Comparison of ENCODE assay signal across 21 cellular contexts in genomic region chrX:97310373-97310772, GRCh38.
DNase-seq lines count a peak whose midpoint lies in the region; ATAC-seq and TF ChIP-seq lines count a peak whose summit lies in the region.
"Had no signal": no experiment of that assay in that cellular context is flagged by ENCODE, and none has a peak within 500 bp of the region (broad histone marks: within the 10 kb centered on the region; RNA-seq: fewer than 3 reads in every experiment).

No MANE protein-coding gene starts in this region.

- H3K9me3 ChIP-seq in H9 (ENCODE audit: control insufficient read depth, low read depth, low read length) (no peaks in the 10 kb centered on the region), adipocyte (ENCODE audit: control insufficient read depth, low read length) (peaks cover 4% of the 10 kb centered on the region), trophoblast cell (ENCODE audit: insufficient read depth, low read depth, low read length) (no peaks in the 10 kb centered on the region), uterus (no peaks in the 10 kb centered on the region), gastrocnemius medialis (no peaks in the 10 kb centered on the region)
- H3K9me3 ChIP-seq: BLaER1 treated with 17β-estradiol and CSF1 and Interleukin-3, amounts not matched to agents 10 nM and 100 nM; testis had no signal

- no CpG with 5 or more reads among the region's 8 CpGs for WGBS in H9 (ENCODE audit: extremely low coverage, insufficient read length, low lambda C conversion rate)
- no CpG with 5 or more reads among the region's 8 CpGs for WGBS in trophoblast cell (ENCODE audit: extremely low coverage, insufficient coverage, insufficient read length)

- peak overlapping the region; percentile 75 for H2BK120ac ChIP-seq in H9 (ENCODE audit: low read depth, low read length, poor library complexity, severe bottlenecking)
- H2BK120ac ChIP-seq in trophoblast cell (ENCODE audit: insufficient read depth, low read length, poor library complexity) = peak overlapping the region; percentile 11

- no peaks in the 10 kb centered on the region for H4K20me1 ChIP-seq in H9 (ENCODE audit: control insufficient read depth, insufficient read depth, insufficient read length)
- H4K20me1 ChIP-seq: BLaER1 treated with 17β-estradiol and CSF1 and Interleukin-3, amounts not matched to agents 10 nM and 100 nM had no signal

- H4K8ac ChIP-seq in H9 (replicated peaks; ENCODE audit: insufficient read length, low read depth, low read length) = no peak overlapping the region
- no peak overlapping the region for H4K8ac ChIP-seq in trophoblast cell (ENCODE audit: low read depth, low read length)

- H4K12ac ChIP-seq in trophoblast cell (ENCODE audit: low read depth, low read length) = no peak overlapping the region

- H3K27ac Mint-ChIP-seq in H9 = peak overlapping the region; percentile 93 to 100 (median 98)
- H3K27ac Mint-ChIP-seq: HFFc6 had no signal

- TF ChIP-seq CTCF in H9 (conservative IDR thresholded peaks at IDR 0.05) = no peak
- TF ChIP-seq CTCF in uterus (IDR thresholded peaks at IDR 0.05) = no peak
- TF ChIP-seq CTCF in gastrocnemius medialis (IDR thresholded peaks at IDR 0.05 in 4 of 5, conservative IDR thresholded peaks at IDR 0.05 in 1 of 5) = no peak

- H2BK12ac ChIP-seq in H9 (ENCODE audit: insufficient read length, low read depth, low read length) (no peak overlapping the region), trophoblast cell (ENCODE audit: low read length) (no peak overlapping the region)

- no peak for ATAC-seq in gastrocnemius medialis
- ATAC-seq: GM12878, left lobe of liver had no signal

- H3K4me1 Mint-ChIP-seq in H9 = peaks cover 44 to 49% of the 10 kb centered on the region in 2 experiments
- H3K4me1 Mint-ChIP-seq: naive B cell had no signal

- H3K23me2 ChIP-seq in H9 (ENCODE audit: insufficient read length, low read depth, low read length, poor library complexity, severe bottlenecking) = no peaks in the 10 kb centered on the region

- H3K23ac ChIP-seq in H9 (ENCODE audit: insufficient read length, low read depth, low read length) (no peak overlapping the region), trophoblast cell (ENCODE audit: low read length) (no peak overlapping the region)

- in situ Hi-C loops in gastrocnemius medialis (cut with MboI; ENCODE audit: low sequenced_read_pairs in 4 of 4) = no loop called here

- no peak overlapping the region for H4K91ac ChIP-seq in H9 (ENCODE audit: insufficient read length, low read depth, low read length)
- peak overlapping the region; percentile 11 for H4K91ac ChIP-seq in trophoblast cell (ENCODE audit: low read depth, low read length)

- DNase-seq in H9 (peak; percentile 72), adipocyte (ENCODE audit: low read depth) (peak; percentile 30), iPS DF 4.7 (ENCODE audit: extremely low read depth, low spot score) (peak; percentile 41), trophoblast cell (peak; percentile 80 to 94), NCI-H2171 treated with DMSO at 0.1 percent for 48 hours (lab: John Stamatoyannopoulos, UW) (no peak), uterus (no peak), gastrocnemius medialis (no peak), middle frontal gyrus (ENCODE audit: extremely low spot score, low spot score) (no peak)
- DNase-seq: activated CD4-positive, alpha-beta T cell treated with anti-CD3 and anti-CD28 coated beads, Interleukin-2, amount 50 U/mL, for 48 hours; aorta; DMS79 treated with DMSO at 0.1 percent for 48 hours; dorsolateral prefrontal cortex; HFFc6; Karpas-422; naive B cell; NCI-H2029; SHP77 treated with DMSO at 0.1 percent for 48 hours; testis had no signal

- H3K27me3 Mint-ChIP-seq in H9 (ENCODE audit: low read depth) = no peaks in the 10 kb centered on the region
- H3K27me3 Mint-ChIP-seq: naive B cell had no signal

- TF ChIP-seq POLR2A in uterus (IDR thresholded peaks at IDR 0.05) = no peak
- TF ChIP-seq POLR2A in gastrocnemius medialis (IDR thresholded peaks at IDR 0.05) = no peak

- peaks cover 6 to 37% (median 26%) of the 10 kb centered on the region in 3 experiments; a peak in 6 of 7 replicates for H3K36me3 Mint-ChIP-seq in H9 (ENCODE audit: insufficient read depth in 1 of 3, low read depth in 3 of 3)

- no peaks in the 10 kb centered on the region for H3K36me3 ChIP-seq in adipocyte (ENCODE audit: control insufficient read depth, insufficient read depth, low read length, severe bottlenecking)
- H3K36me3 ChIP-seq in trophoblast cell (ENCODE audit: control insufficient read depth in 1 of 2, insufficient read depth in 2 of 2, low read length in 2 of 2) = no peaks in the 10 kb centered on the region
- no peaks in the 10 kb centered on the region for H3K36me3 ChIP-seq in uterus
- no peaks in the 10 kb centered on the region for H3K36me3 ChIP-seq in gastrocnemius medialis

- peak overlapping the region; percentile 9 for H2BK5ac ChIP-seq in H9 (ENCODE audit: insufficient read length, low read length)
- H2BK5ac ChIP-seq in trophoblast cell (ENCODE audit: low read depth, low read length, poor library complexity) = peak overlapping the region; percentile 27

- peak overlapping the region; percentile 23 for H3T11ph ChIP-seq in H9 (ENCODE audit: low read length)

- H3K79me1 ChIP-seq in H9 (ENCODE audit: insufficient read depth, low read depth, low read length, poor library complexity, severe bottlenecking) = peaks cover 2% of the 10 kb centered on the region
- H3K79me1 ChIP-seq in trophoblast cell (ENCODE audit: low read length) = peaks cover 2% of the 10 kb centered on the region

- peak overlapping the region; percentile 94 for H3K4me2 ChIP-seq in H9 (ENCODE audit: insufficient read depth, insufficient read length, low read length)
- H3K4me2 ChIP-seq in trophoblast cell (ENCODE audit: low read length) = peak overlapping the region; percentile 50
- H3K4me2 ChIP-seq: BLaER1 treated with 17β-estradiol and CSF1 and Interleukin-3, amounts not matched to agents 10 nM and 100 nM had no signal

- H3K14ac ChIP-seq in H9 (ENCODE audit: insufficient read depth, low read length) = peak overlapping the region; percentile 86; the same call in 1 of the 2 replicates
- H3K14ac ChIP-seq in trophoblast cell (ENCODE audit: low read length) = no peak overlapping the region

- H3K9me3 Mint-ChIP-seq in H9 = 0 out of 5 replicates have a peak, but pooled peaks cover 0 to 4% of the 10 kb centered on the region in 2 experiments
- H3K9me3 Mint-ChIP-seq: HFFc6 had no signal

- peaks cover 3% of the 10 kb centered on the region; the same call in 1 of the 2 replicates for H3K4me1 ChIP-seq in H9 (ENCODE audit: insufficient read depth, low read length)
- H3K4me1 ChIP-seq in adipocyte (ENCODE audit: control insufficient read depth, insufficient read depth, low read length) = no peaks in the 10 kb centered on the region
- H3K4me1 ChIP-seq in trophoblast cell (ENCODE audit: control insufficient read depth in 1 of 2, insufficient read depth in 2 of 2, low read length in 2 of 2) = peaks cover 0 to 2% of the 10 kb centered on the region in 2 experiments
- H3K4me1 ChIP-seq in uterus = no peaks in the 10 kb centered on the region
- H3K4me1 ChIP-seq in gastrocnemius medialis = no peaks in the 10 kb centered on the region
- H3K4me1 ChIP-seq: BLaER1 treated with 17β-estradiol and CSF1 and Interleukin-3, amounts not matched to agents 10 nM and 100 nM; testis had no signal

- H2BK20ac ChIP-seq in H9 (ENCODE audit: low read depth, low read length, poor library complexity, severe bottlenecking) = no peak overlapping the region

- H3K79me2 ChIP-seq in H9 (ENCODE audit: insufficient read depth, low read length) = peaks cover 32% of the 10 kb centered on the region; the same call in 1 of the 2 replicates
- no peaks in the 10 kb centered on the region for H3K79me2 ChIP-seq in trophoblast cell (ENCODE audit: control insufficient read depth, insufficient read depth, low read length, poor library complexity)

- H3K4ac ChIP-seq in H9 (ENCODE audit: low read depth, low read length) (no peak overlapping the region; the same call in 1 of the 2 replicates), trophoblast cell (ENCODE audit: low read depth, low read length) (no peak overlapping the region)

- intact Hi-C loops in uterus (cut with DNase I; ENCODE audit: low total_unique reads) (no loop called here), gastrocnemius medialis (cut with DNase I; ENCODE audit: low total_unique reads) (no loop called here)

- H3K27ac ChIP-seq in H9 (ENCODE audit: insufficient read length, low read depth, low read length) (peak overlapping the region; percentile 90), trophoblast cell (ENCODE audit: low read depth, low read length) (peak overlapping the region; percentile 84), uterus (no peak overlapping the region), gastrocnemius medialis (no peak overlapping the region)
- H3K27ac ChIP-seq: BLaER1 treated with 17β-estradiol and CSF1 and Interleukin-3, amounts not matched to agents 10 nM and 100 nM; dorsolateral prefrontal cortex; testis had no signal

- no peak overlapping the region for H2AFZ ChIP-seq in H9 (ENCODE audit: low read length)
- H2AFZ ChIP-seq in trophoblast cell (ENCODE audit: insufficient read depth, low read length, poor library complexity) = no peak overlapping the region

- no peak overlapping the region for H3K4me3 ChIP-seq in adipocyte (ENCODE audit: low read length)
- H3K4me3 ChIP-seq in trophoblast cell (ENCODE audit: low read depth, low read length) = no peak overlapping the region
- H3K4me3 ChIP-seq in uterus = no peak overlapping the region
- H3K4me3 ChIP-seq in gastrocnemius medialis = no peak overlapping the region
- H3K4me3 ChIP-seq: BLaER1 treated with 17β-estradiol and CSF1 and Interleukin-3, amounts not matched to agents 10 nM and 100 nM; dorsolateral prefrontal cortex; GM12878; testis had no signal

- H3K27me3 ChIP-seq in H9 (ENCODE audit: insufficient read depth, low read length) (no peaks in the 10 kb centered on the region), adipocyte (replicated peaks; ENCODE audit: control insufficient read depth, insufficient read depth, low read length) (peaks cover 6% of the 10 kb centered on the region), trophoblast cell (ENCODE audit: insufficient read depth, low read length) (no peaks in the 10 kb centered on the region), uterus (no peaks in the 10 kb centered on the region), gastrocnemius medialis (no peaks in the 10 kb centered on the region)
- H3K27me3 ChIP-seq: testis had no signal

- H3K18ac ChIP-seq in H9 (ENCODE audit: insufficient read length, low read depth, low read length) (peak overlapping the region; percentile 71), trophoblast cell (ENCODE audit: low read length) (no peak overlapping the region)

- H2BK15ac ChIP-seq in H9 (ENCODE audit: low read depth, low read length) = no peak overlapping the region

- H4K5ac ChIP-seq in H9 (ENCODE audit: insufficient read length, low read depth, low read length) = no peak overlapping the region

- H3K56ac ChIP-seq in H9 (ENCODE audit: insufficient read length, low read depth, low read length) = no peak overlapping the region

- peak overlapping the region; percentile 37 for H2AK5ac ChIP-seq in H9 (ENCODE audit: insufficient read length, low read length)
- H2AK5ac ChIP-seq in trophoblast cell (ENCODE audit: low read length) = no peak overlapping the region

- peak overlapping the region; percentile 69 to 79 for H3K4me3 Mint-ChIP-seq in H9
- H3K4me3 Mint-ChIP-seq: HFFc6, naive B cell had no signal

- H3K9ac ChIP-seq in H9 (ENCODE audit: extremely low read depth, insufficient read length, low read length) (peak overlapping the region; percentile 88), adipocyte (ENCODE audit: low read length) (no peak overlapping the region), trophoblast cell (ENCODE audit: low read length) (no peak overlapping the region)
- H3K9ac ChIP-seq: BLaER1 treated with 17β-estradiol and CSF1 and Interleukin-3, amounts not matched to agents 10 nM and 100 nM had no signal

Comparison
In these comparisons a context has a peak if more than half of its experiments do, and no peak if none do; other contexts are left out.
1. DNase-seq: peak in H9 (single experiment), adipocyte (single experiment), iPS DF 4.7 (single experiment) and trophoblast cell (2 of 2); none in NCI-H2171 treated with DMSO at 0.1 percent for 48 hours (single experiment), uterus (0 of 2), gastrocnemius medialis (0 of 2) and middle frontal gyrus (single experiment).
2. H3K27ac ChIP-seq: peak in H9 (single experiment) and trophoblast cell (single experiment); none in uterus (0 of 2) and gastrocnemius medialis (0 of 4).